Comparison of ENCODE assay signal across 14 cellular contexts in genomic region chr7:74226633-74227032, GRCh38. TPM values are rescaled to one million over a fixed set of nuclear protein-coding genes. Genes with fewer than 3 reads are reported as not detected.
DNase-seq lines count a peak whose midpoint lies in the region; ATAC-seq and TF ChIP-seq lines count a peak whose summit lies in the region.
"Had no signal": no experiment of that assay in that cellular context is flagged by ENCODE, and none has a peak within 500 bp of the region (broad histone marks: within the 10 kb centered on the region; RNA-seq: fewer than 3 reads in every experiment).

No MANE protein-coding gene starts in this region.

- H3K27ac ChIP-seq in foreskin keratinocyte (no peak overlapping the region), sigmoid colon (no peak overlapping the region)
- H3K27ac ChIP-seq: A549, tibial nerve had no signal

- CTCF ChIA-PET in activated CD4-positive, alpha-beta T cell treated with anti-CD3 and anti-CD28 coated beads, Interleukin-2, amount 10 ng/mL, durations not matched to agents 7 days and 5 days (lab: Charles Lee), result interaction anchor here (0.6 to 1.9 kb wide), 4 partner anchors 8 to 1503 kb away, joined by 3 to 5 read pairs (median 4); no protein-coding TSS in a partner anchor

- POLR2A ChIA-PET in activated CD4-positive, alpha-beta T cell treated with anti-CD3 and anti-CD28 coated beads, Interleukin-2, amount 10 ng/mL, durations not matched to agents 7 days and 5 days (lab: Charles Lee), result no interaction called here

- H3K27ac Mint-ChIP-seq in activated CD4-positive, alpha-beta T cell treated with anti-CD3 and anti-CD28 coated beads, Interleukin-2, amount 10 ng/mL, durations not matched to agents 7 days and 5 days, result peak overlapping the region; percentile 83
- H3K27ac Mint-ChIP-seq: mesothelial cell of epicardium had no signal

- no peaks in the 10 kb centered on the region for H3K27me3 ChIP-seq in foreskin keratinocyte
- H3K27me3 ChIP-seq in sigmoid colon, result no peaks in the 10 kb centered on the region
- H3K27me3 ChIP-seq: tibial nerve had no signal

- no peak for ATAC-seq in foreskin keratinocyte
- ATAC-seq: A549 had no signal

- H3K4me1 Mint-ChIP-seq in activated CD4-positive, alpha-beta T cell treated with anti-CD3 and anti-CD28 coated beads, Interleukin-2, amount 10 ng/mL, durations not matched to agents 7 days and 5 days, result peaks cover 14% of the 10 kb centered on the region
- H3K4me1 Mint-ChIP-seq: mesothelial cell of epicardium had no signal

- no peaks in the 10 kb centered on the region for H3K9me3 ChIP-seq in sigmoid colon
- H3K9me3 ChIP-seq: A549, tibial nerve had no signal

- no peaks in the 10 kb centered on the region for H3K27me3 Mint-ChIP-seq in activated CD4-positive, alpha-beta T cell treated with anti-CD3 and anti-CD28 coated beads, Interleukin-2, amount 10 ng/mL, durations not matched to agents 7 days and 5 days

- WGBS in sigmoid colon, 2 donors, result 59 to 87% methylated on average over 5 of the region's 5 CpGs

- no peak for DNase-seq in activated CD4-positive, alpha-beta T cell treated with anti-CD3 and anti-CD28 coated beads, Interleukin-2, amount 10 ng/mL, durations not matched to agents 7 days and 5 days
- no peak for DNase-seq in activated CD4-positive, alpha-beta T cell treated with anti-CD3 and anti-CD28 coated beads for 4 hours
- peak; percentile 98 for DNase-seq in NOMO-1 treated with DMSO at 0.1 percent for 48 hours (lab: John Stamatoyannopoulos, UW; ENCODE audit: unreplicated experiment)
- DNase-seq in head of caudate nucleus, result peak in 27 of 42 donors; percentile 9 to 54 (median 36)
- peak; percentile 31 for DNase-seq in putamen (ENCODE audit: low spot score)
- DNase-seq in cerebellum (ENCODE audit: low spot score), result no peak
- no peak for DNase-seq in foreskin keratinocyte
- no peak for DNase-seq in sigmoid colon
- DNase-seq: DMS79, NCI-H1417, NCI-H774 had no signal

- intact Hi-C loops in head of caudate nucleus (cut with DNase I), result no loop called here
- intact Hi-C loops in sigmoid colon (cut with DNase I), result no loop called here

- H3K4me3 ChIP-seq in sigmoid colon, result no peak overlapping the region
- H3K4me3 ChIP-seq: A549, tibial nerve had no signal

- peaks cover 25% of the 10 kb centered on the region for H3K36me3 Mint-ChIP-seq in activated CD4-positive, alpha-beta T cell treated with anti-CD3 and anti-CD28 coated beads, Interleukin-2, amount 10 ng/mL, durations not matched to agents 7 days and 5 days (ENCODE audit: low read depth)

- H3K4me3 Mint-ChIP-seq in activated CD4-positive, alpha-beta T cell treated with anti-CD3 and anti-CD28 coated beads, Interleukin-2, amount 10 ng/mL, durations not matched to agents 7 days and 5 days, result no peak overlapping the region
- H3K4me3 Mint-ChIP-seq: mesothelial cell of epicardium had no signal

- TF ChIP-seq CTCF in foreskin keratinocyte (conservative IDR thresholded peaks at IDR 0.05) (no peak), sigmoid colon (IDR thresholded peaks at IDR 0.05) (no peak)

- H3K4me1 ChIP-seq in foreskin keratinocyte (no peaks in the 10 kb centered on the region), sigmoid colon (no peaks in the 10 kb centered on the region)
- H3K4me1 ChIP-seq: A549, tibial nerve had no signal

- H3K36me3 ChIP-seq in sigmoid colon, result peaks cover 0 to 25% (median under 1%) of the 10 kb centered on the region in 4 donors

- no peak for TF ChIP-seq POLR2A in sigmoid colon (IDR thresholded peaks at IDR 0.05)

- H3K9me3 Mint-ChIP-seq in activated CD4-positive, alpha-beta T cell treated with anti-CD3 and anti-CD28 coated beads, Interleukin-2, amount 10 ng/mL, durations not matched to agents 7 days and 5 days, result no peaks in the 10 kb centered on the region
- H3K9me3 Mint-ChIP-seq: mesothelial cell of epicardium had no signal

- TF ChIP-seq EP300 in sigmoid colon (IDR thresholded peaks at IDR 0.05), result no peak

RNA-seq across cellular contexts. Expression of gene LAT2, which starts 16.8 kb away (rescaled TPM):
- 1 to 10 TPM; 8.0 to 8.4 TPM for total RNA-seq in activated CD4-positive, alpha-beta T cell treated with anti-CD3 and anti-CD28 coated beads, Interleukin-2, amount 10 ng/mL, durations not matched to agents 7 days and 5 days
- total RNA-seq in cerebellum (2.5 TPM), foreskin keratinocyte (0.49 and 0.85 TPM in 2 replicates), sigmoid colon (10 to 100 TPM in 1 of 4 donors, 1 to 10 TPM in 3; 2.5 to 13.0 (median 4.4) TPM)
- polyA plus RNA-seq in foreskin keratinocyte (0.38 and 0.49 TPM in 2 replicates), sigmoid colon (10 to 100 TPM in 2 of 3 donors, 1 to 10 TPM in 1; 4.8 to 31.1 (median 16.2) TPM)

RNA-seq across cellular contexts. Expression of gene RFC2, which starts 27.6 kb away (rescaled TPM):
- total RNA-seq in activated CD4-positive, alpha-beta T cell treated with anti-CD3 and anti-CD28 coated beads, Interleukin-2, amount 10 ng/mL, durations not matched to agents 7 days and 5 days, result 10 to 100 TPM; 52.2 to 62.9 TPM
- total RNA-seq in cerebellum, result 22.1 TPM
- total RNA-seq in foreskin keratinocyte, result 59.8 and 62.6 TPM in 2 replicates
- polyA plus RNA-seq in foreskin keratinocyte, result 64.2 and 73.3 TPM in 2 replicates
- 10 to 100 TPM in 3 of 4 donors, 1 to 10 TPM in 1; 3.3 to 17.8 (median 14.8) TPM for total RNA-seq in sigmoid colon
- 10 to 100 TPM; 18.0 to 30.0 (median 22.2) TPM for polyA plus RNA-seq in sigmoid colon

RNA-seq across cellular contexts. Expression of gene EIF4H, which starts 52.5 kb away (rescaled TPM):
- 100 to 1,000 TPM; 240 to 264 TPM for total RNA-seq in activated CD4-positive, alpha-beta T cell treated with anti-CD3 and anti-CD28 coated beads, Interleukin-2, amount 10 ng/mL, durations not matched to agents 7 days and 5 days
- total RNA-seq in cerebellum (141 TPM), foreskin keratinocyte (320 and 332 TPM in 2 replicates), sigmoid colon (100 to 1,000 TPM; 201 to 274 (median 228) TPM)
- polyA plus RNA-seq in foreskin keratinocyte (274 and 296 TPM in 2 replicates), sigmoid colon (100 to 1,000 TPM; 196 to 258 (median 224) TPM)

Comparison
In these comparisons a context has a peak if more than half of its experiments do, and no peak if none do; other contexts are left out.
1. DNase-seq: peak in NOMO-1 treated with DMSO at 0.1 percent for 48 hours (single experiment), head of caudate nucleus (27 of 42) and putamen (single experiment); none in activated CD4-positive, alpha-beta T cell treated with anti-CD3 and anti-CD28 coated beads, Interleukin-2, amount 10 ng/mL, durations not matched to agents 7 days and 5 days (single experiment), activated CD4-positive, alpha-beta T cell treated with anti-CD3 and anti-CD28 coated beads for 4 hours (0 of 2), cerebellum (single experiment), foreskin keratinocyte (0 of 2) and sigmoid colon (single experiment).